Comparison of ENCODE assay signal across 1 cellular context in genomic region chr9:7030943-7031342, GRCh38.
TF ChIP-seq lines count a peak whose summit lies in the region.

No MANE protein-coding gene starts in this region.

TF ChIP-seq in HEK293, 187 proteins besides CTCF, POLR2A, EP300 and RAD21 (continued from another document):
- TF ChIP-seq ZNF629 (tag by site-specific recombination; IDR thresholded peaks at IDR 0.05), result 0 out of 2 replicates have a peak, but pooled peaks have one; percentile 25
- peak; percentile 58 for TF ChIP-seq ZNF623 (tag by site-specific recombination; IDR thresholded peaks at IDR 0.05)
- TF ChIP-seq ZNF140 (tag by site-specific recombination; IDR thresholded peaks at IDR 0.05), result peak; percentile 76; the same call in 1 of the 2 replicates
- peak; percentile 55 for TF ChIP-seq ZNF555 (tag by site-specific recombination; conservative IDR thresholded peaks at IDR 0.05)
- peak; percentile 27 for TF ChIP-seq ZNF529 (tag by site-specific recombination; IDR thresholded peaks at IDR 0.05; ENCODE audit: insufficient replicate concordance)
- 0 out of 2 replicates have a peak, but pooled peaks have one; percentile 17 for TF ChIP-seq ZNF654 (tag by site-specific recombination; IDR thresholded peaks at IDR 0.05; ENCODE audit: low read depth)
- 0 out of 2 replicates have a peak, but pooled peaks have one; percentile 32 for TF ChIP-seq ZNF433 (tag by site-specific recombination; IDR thresholded peaks at IDR 0.05; ENCODE audit: low read depth)
- peak; percentile 83; the same call in 1 of the 2 replicates for TF ChIP-seq ZNF394 (tag by site-specific recombination; IDR thresholded peaks at IDR 0.05; ENCODE audit: borderline replicate concordance)
- peak; percentile 51; the same call in 1 of the 2 replicates for TF ChIP-seq ZNF404 (tag by site-specific recombination; IDR thresholded peaks at IDR 0.05)
